ENCODE assay signal across 9 cellular contexts in genomic region chr5:168328804-168329203, GRCh38. TPM values are rescaled to one million over a fixed set of nuclear protein-coding genes. Genes with fewer than 3 reads are reported as not detected.
A peak's percentile ranks its signal among the peaks of the same experiment; 100 is the strongest.
DNase-seq lines count a peak whose midpoint lies in the region; ATAC-seq and TF ChIP-seq lines count a peak whose summit lies in the region.
"Had no signal": no experiment of that assay in that cellular context is flagged by ENCODE, and none has a peak within 500 bp of the region (broad histone marks: within the 10 kb centered on the region; RNA-seq: fewer than 3 reads in every experiment).

No MANE protein-coding gene starts in this region.

- CTCF ChIA-PET in HEK293T (lab: Yijun Ruan, JAX), result no interaction called here
- CTCF ChIA-PET in activated naive CD4-positive, alpha-beta T cell treated with anti-CD3 and anti-CD28 coated beads for 36 hours (lab: Charles Lee), result no interaction called here
- CTCF ChIA-PET in activated CD8-positive, alpha-beta memory T cell treated with anti-CD3 and anti-CD28 coated beads, Interleukin-2, amount 10 ng/mL, durations not matched to agents 7 days and 5 days (lab: Charles Lee), result no interaction called here

- no peaks in the 10 kb centered on the region for H3K27me3 ChIP-seq in MG63

- no peak for ATAC-seq in HG02678 (IDR thresholded peaks at IDR 0.05; ENCODE audit: unreplicated experiment)
- ATAC-seq in activated CD8-positive, alpha-beta memory T cell treated with anti-CD3 and anti-CD28 coated beads, Interleukin-2, amount 10 ng/mL, durations not matched to agents 7 days and 5 days, result no peak

- H3K36me3 Mint-ChIP-seq in activated naive CD4-positive, alpha-beta T cell treated with anti-CD3 and anti-CD28 coated beads for 36 hours (ENCODE audit: low read depth), result no peaks in the 10 kb centered on the region
- no peaks in the 10 kb centered on the region for H3K36me3 Mint-ChIP-seq in activated CD8-positive, alpha-beta memory T cell treated with anti-CD3 and anti-CD28 coated beads, Interleukin-2, amount 10 ng/mL, durations not matched to agents 7 days and 5 days

- no peaks in the 10 kb centered on the region for H3K9me3 Mint-ChIP-seq in activated naive CD4-positive, alpha-beta T cell treated with anti-CD3 and anti-CD28 coated beads for 36 hours
- H3K9me3 Mint-ChIP-seq in activated CD8-positive, alpha-beta memory T cell treated with anti-CD3 and anti-CD28 coated beads, Interleukin-2, amount 10 ng/mL, durations not matched to agents 7 days and 5 days (ENCODE audit: low read depth), result no peaks in the 10 kb centered on the region

- H3K27ac Mint-ChIP-seq in activated naive CD4-positive, alpha-beta T cell treated with anti-CD3 and anti-CD28 coated beads for 36 hours, result no peak overlapping the region
- H3K27ac Mint-ChIP-seq in activated CD8-positive, alpha-beta memory T cell treated with anti-CD3 and anti-CD28 coated beads, Interleukin-2, amount 10 ng/mL, durations not matched to agents 7 days and 5 days, result no peak overlapping the region

- no peak overlapping the region for H3K4me3 ChIP-seq in MG63
- H3K4me3 ChIP-seq: skin epidermis had no signal

- H3K36me3 ChIP-seq in MG63, result no peaks in the 10 kb centered on the region

- H3K4me1 Mint-ChIP-seq in activated naive CD4-positive, alpha-beta T cell treated with anti-CD3 and anti-CD28 coated beads for 36 hours (ENCODE audit: low read depth), result peaks cover 3% of the 10 kb centered on the region
- H3K4me1 Mint-ChIP-seq in activated CD8-positive, alpha-beta memory T cell treated with anti-CD3 and anti-CD28 coated beads, Interleukin-2, amount 10 ng/mL, durations not matched to agents 7 days and 5 days, result no peaks in the 10 kb centered on the region

- H3K9me3 ChIP-seq in MG63, result no peaks in the 10 kb centered on the region

- H3K27me3 Mint-ChIP-seq in activated naive CD4-positive, alpha-beta T cell treated with anti-CD3 and anti-CD28 coated beads for 36 hours (ENCODE audit: low read depth), result peaks cover 16% of the 10 kb centered on the region
- H3K27me3 Mint-ChIP-seq in activated CD8-positive, alpha-beta memory T cell treated with anti-CD3 and anti-CD28 coated beads, Interleukin-2, amount 10 ng/mL, durations not matched to agents 7 days and 5 days, result peaks cover 20% of the 10 kb centered on the region

- H3K4me3 Mint-ChIP-seq in activated naive CD4-positive, alpha-beta T cell treated with anti-CD3 and anti-CD28 coated beads for 36 hours, result no peak overlapping the region
- H3K4me3 Mint-ChIP-seq in activated CD8-positive, alpha-beta memory T cell treated with anti-CD3 and anti-CD28 coated beads, Interleukin-2, amount 10 ng/mL, durations not matched to agents 7 days and 5 days, result no peak overlapping the region

- intact Hi-C loops in activated naive CD4-positive, alpha-beta T cell treated with anti-CD3 and anti-CD28 coated beads for 36 hours (cut with micrococcal nuclease), result no loop called here

- DNase-seq in GF-D8 (lab: John Stamatoyannopoulos, UW) (peak; percentile 69), HEK293T (ENCODE audit: extremely low spot score) (peak; percentile 52), NCI-H2196 treated with DMSO at 0.1 percent for 48 hours (lab: John Stamatoyannopoulos, UW; ENCODE audit: unreplicated experiment) (peak; percentile 60), iPS-NIHi7 (ENCODE audit: extremely low spot score) (peak; percentile 71), MG63 (no peak)
- no peak for DNase-seq in activated naive CD4-positive, alpha-beta T cell treated with anti-CD3 and anti-CD28 coated beads for 36 hours
- DNase-seq in activated CD8-positive, alpha-beta memory T cell treated with anti-CD3 and anti-CD28 coated beads, Interleukin-2, amount 10 ng/mL, durations not matched to agents 7 days and 5 days, result no peak

- POLR2A ChIA-PET in HEK293T (lab: Yijun Ruan, JAX), result no interaction called here

TF ChIP-seq in HEK293T, 16 proteins besides CTCF, POLR2A, EP300 and RAD21:
- no peak for TF ChIP-seq BHLHE40 (IDR thresholded peaks at IDR 0.05; ENCODE audit: borderline replicate concordance)
TF ChIP-seq in HEK293T: peak in this region for 0.

RNA-seq across cellular contexts. Expression of gene WWC1, which starts 37.4 kb away (rescaled TPM):
- total RNA-seq in MG63 (2014; rRNA removed; shearing (Covaris generic); ENCODE audit: low replicate concordance), result 15.9 and 38.3 TPM in 2 replicates
- total RNA-seq in activated naive CD4-positive, alpha-beta T cell treated with anti-CD3 and anti-CD28 coated beads for 36 hours, result 1 to 10 TPM; 1.7 to 2.1 TPM
- total RNA-seq in activated CD8-positive, alpha-beta memory T cell treated with anti-CD3 and anti-CD28 coated beads, Interleukin-2, amount 10 ng/mL, durations not matched to agents 7 days and 5 days, result under 1 TPM in 1 of 2 experiments, not detected in 1; 0.30 TPM

Comparison
In these comparisons a context has a peak if more than half of its experiments do, and no peak if none do; other contexts are left out.
1. DNase-seq: peak in GF-D8 (single experiment), HEK293T (single experiment), NCI-H2196 treated with DMSO at 0.1 percent for 48 hours (single experiment) and iPS-NIHi7 (single experiment); none in MG63 (single experiment), activated naive CD4-positive, alpha-beta T cell treated with anti-CD3 and anti-CD28 coated beads for 36 hours (single experiment) and activated CD8-positive, alpha-beta memory T cell treated with anti-CD3 and anti-CD28 coated beads, Interleukin-2, amount 10 ng/mL, durations not matched to agents 7 days and 5 days (single experiment).